In genomic region chr3:113019182-113020137, GRCh38 we compare ENCODE assay signal across 8 cellular contexts.
DNase-seq lines count a peak whose midpoint lies in the region; ATAC-seq, FAIRE-seq and TF ChIP-seq lines count a peak whose summit lies in the region.

No MANE protein-coding gene starts in this region.

- ATAC-seq in GM19025 (IDR thresholded peaks at IDR 0.05; ENCODE audit: low read depth, unreplicated experiment) = peak; percentile 96
- ATAC-seq in HG03280 (IDR thresholded peaks at IDR 0.05; ENCODE audit: unreplicated experiment) = peak; percentile 96

- TF ChIP-seq CTCF in AG09319 (IDR thresholded peaks at IDR 0.05; ENCODE audit: low read depth, low read length) = no peak

- DNase-seq in AG09319 (ENCODE audit: extremely low read depth, low read depth) = peak; percentile 80
- peak; percentile 89 for DNase-seq in NCI-H345 (lab: John Stamatoyannopoulos, UW)
- DNase-seq in activated CD4-positive, CD25-positive, alpha-beta regulatory T cell treated with anti-CD3 and anti-CD28 coated beads, Interleukin-2, amount 50 U/mL, for 16 hours (ENCODE audit: low read depth, low spot score) = peak; percentile 58
- DNase-seq in cerebellar cortex (ENCODE audit: low spot score) = peak; percentile 94
- DNase-seq in stimulated activated CD4-positive, alpha-beta T cell treated with anti-CD3 and anti-CD28 coated beads, Interleukin-12 subunit alpha, Interleukin-12 subunit beta, amount 100 ng/mL, for 24 hours (ENCODE audit: low read depth in 2 of 2) = peak; percentile 81 to 88

- FAIRE-seq in islet of Langerhans (lab: Jason Lieb, UNC) = peak; percentile 77

Comparison
In these comparisons a context has a peak if more than half of its experiments do, and no peak if none do; other contexts are left out.
1. Peak in every context shown above with its lines: DNase-seq and ATAC-seq.